Comparison of ENCODE assay signal across 2 cellular contexts in the genomic region with DNA sequence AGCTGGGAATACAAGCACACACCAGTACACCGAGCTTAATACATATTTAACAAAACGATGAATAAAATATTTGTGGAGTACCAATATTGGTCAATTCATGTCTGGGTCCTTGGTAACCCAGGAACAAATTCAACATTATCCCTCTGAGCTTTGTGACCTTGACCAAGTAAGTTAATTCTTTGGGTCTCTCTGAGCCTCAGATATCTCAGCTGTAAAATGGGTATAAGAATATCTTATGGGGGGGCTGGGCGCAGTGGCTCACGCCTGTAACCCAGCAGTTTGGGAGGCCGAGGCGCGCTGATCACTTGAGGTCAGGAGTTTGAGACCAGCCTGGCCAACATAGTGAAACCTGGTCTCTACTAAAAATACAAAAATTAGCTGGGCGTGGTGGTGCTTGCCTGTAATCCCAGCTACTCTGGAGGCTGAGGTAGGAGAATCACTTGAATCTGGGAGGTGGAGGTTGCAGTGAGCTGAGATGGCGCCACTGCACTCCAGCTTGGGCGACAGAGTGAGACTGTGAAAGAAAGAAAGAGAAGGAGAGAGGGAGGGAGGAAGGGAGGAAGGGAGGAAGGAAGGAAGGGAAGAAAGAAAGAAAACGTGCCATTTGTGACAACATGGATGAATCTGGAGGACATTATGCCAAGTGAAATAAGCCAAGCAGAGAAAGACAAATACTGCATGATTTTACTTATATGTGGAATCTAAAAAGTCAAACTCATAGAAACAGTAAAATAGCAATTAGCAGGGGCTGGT. TPM values are rescaled to one million over a fixed set of nuclear protein-coding genes. Genes with fewer than 3 reads are reported as not detected.
"Had no signal": no experiment of that assay in that cellular context is flagged by ENCODE, and none has a peak within 500 bp of the region (broad histone marks: within the 10 kb centered on the region; RNA-seq: fewer than 3 reads in every experiment).

No MANE protein-coding gene starts in this region.

RNA-seq across cellular contexts. Expression of a gene that starts 7.9 kb away (rescaled TPM):
- total RNA-seq: body of pancreas, dermis blood vessel endothelial cell had no signal
